In genomic region chr2:198164843-198165242, GRCh38 we compare ENCODE assay signal across 7 cellular contexts.
"Had no signal": no experiment of that assay in that cellular context is flagged by ENCODE, and none has a peak within 500 bp of the region (broad histone marks: within the 10 kb centered on the region; RNA-seq: fewer than 3 reads in every experiment).

No MANE protein-coding gene starts in this region.

- ATAC-seq: HCT116 had no signal

- H3K4me3 Mint-ChIP-seq: HFFc6 had no signal

- H3K36me3 ChIP-seq: HAP-1 had no signal

- FAIRE-seq: HTR-8/SVneo had no signal

- H3K4me1 ChIP-seq: HAP-1 had no signal

- H3K27ac Mint-ChIP-seq: HFFc6 had no signal

- H3K4me3 ChIP-seq: HAP-1 had no signal

- DNase-seq: GOT3, H7, HFFc6, IMR-90 had no signal
